ENCODE assay signal across 16 cellular contexts in the genomic region with DNA sequence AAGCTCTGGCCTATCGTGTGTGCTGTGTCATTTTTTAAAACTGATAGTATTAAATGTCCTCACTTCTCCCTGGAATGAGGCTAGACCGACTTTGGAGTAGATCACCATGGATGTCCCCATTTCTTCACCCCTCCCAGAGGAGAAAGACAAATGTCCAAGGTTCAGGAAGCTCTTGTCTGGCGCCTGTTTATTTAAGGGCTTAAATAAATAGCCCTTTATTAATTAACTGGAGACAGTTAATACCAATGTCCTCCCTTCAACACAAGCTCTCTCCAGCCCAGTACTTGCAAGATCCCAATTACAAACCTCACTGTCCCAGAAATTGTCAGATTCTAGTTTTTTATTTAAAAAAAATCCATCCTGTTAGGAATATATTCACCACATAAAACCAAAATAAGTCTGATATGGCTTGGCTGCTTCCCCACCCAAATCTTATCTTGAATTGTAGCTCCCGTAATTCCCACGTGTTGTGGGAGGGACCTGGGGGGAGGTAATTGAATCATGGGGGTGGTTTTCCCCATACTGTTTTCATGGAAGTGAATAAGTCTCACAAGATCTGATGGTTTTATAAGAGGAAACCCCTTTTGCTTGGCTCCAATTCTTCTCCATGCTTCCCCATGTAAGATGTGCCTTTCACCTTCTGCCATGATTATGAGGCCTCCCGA.
DNase-seq lines count a peak whose midpoint lies in the region; ATAC-seq and TF ChIP-seq lines count a peak whose summit lies in the region.
"Had no signal": no experiment of that assay in that cellular context is flagged by ENCODE, and none has a peak within 500 bp of the region (broad histone marks: within the 10 kb centered on the region; RNA-seq: fewer than 3 reads in every experiment).

No MANE protein-coding gene starts in this region.

- no peak overlapping the region for H3K18ac ChIP-seq in mesendoderm (ENCODE audit: low read length)

- H4K5ac ChIP-seq in mesendoderm (ENCODE audit: low read length): no peak overlapping the region

- no peak overlapping the region for H3K9ac ChIP-seq in mesendoderm (ENCODE audit: low read length)

- no peak overlapping the region for H3K23ac ChIP-seq in mesendoderm (ENCODE audit: low read length)

- peak; percentile 17 for DNase-seq in NCI-H82 (lab: John Stamatoyannopoulos, UW)
- DNase-seq in NCI-H82 treated with DMSO at 0.1 percent for 48 hours (lab: John Stamatoyannopoulos, UW; ENCODE audit: unreplicated experiment): no peak
- DNase-seq in left lobe of liver (ENCODE audit: low spot score): peak; percentile 74
- no peak for DNase-seq in mesendoderm
- DNase-seq in erythroblast (lab: John Stamatoyannopoulos, UW): no peak
- DNase-seq in KG1 (lab: John Stamatoyannopoulos, UW): no peak
- DNase-seq: AML-193; CD4-positive, alpha-beta T cell; DMS153; DMS79; GDM1; H9 had no signal

- no CpG with 5 or more reads among the region's 6 CpGs for WGBS in mesendoderm (ENCODE audit: extremely low coverage, insufficient coverage, low lambda C conversion rate)

- H2AK5ac ChIP-seq in mesendoderm (ENCODE audit: low read length): peak overlapping the region; percentile 43

- no peaks in the 10 kb centered on the region for H3K79me2 ChIP-seq in mesendoderm (ENCODE audit: control insufficient read depth, insufficient read depth, low read length)

- H2BK5ac ChIP-seq in mesendoderm (ENCODE audit: low read length): peak overlapping the region; percentile 42

- H3K79me1 ChIP-seq in mesendoderm (ENCODE audit: low read length): no peaks in the 10 kb centered on the region

- H3K27me3 ChIP-seq in mesendoderm (ENCODE audit: insufficient read depth, low read length, poor library complexity): no peaks in the 10 kb centered on the region

- H3K4ac ChIP-seq in mesendoderm (ENCODE audit: low read depth, low read length): no peak overlapping the region

- H3K4me3 ChIP-seq in mesendoderm (ENCODE audit: low read length): no peak overlapping the region
- H3K4me3 ChIP-seq: A549 had no signal

- no peak overlapping the region for H3K56ac ChIP-seq in mesendoderm (ENCODE audit: low read length)

- no peak overlapping the region for H4K8ac ChIP-seq in mesendoderm (ENCODE audit: low read depth, low read length)

- no peak overlapping the region for H3K4me2 ChIP-seq in mesendoderm (ENCODE audit: low read length)
- H3K4me2 ChIP-seq: A549 had no signal

- H2BK120ac ChIP-seq in mesendoderm (ENCODE audit: low read depth, low read length): no peak overlapping the region

- ATAC-seq in left lobe of liver (peak; percentile 91), GM21717 (IDR thresholded peaks at IDR 0.05; ENCODE audit: unreplicated experiment) (no peak)
- ATAC-seq: A549 had no signal

- H3K27ac ChIP-seq in mesendoderm (ENCODE audit: low read depth, low read length): no peak overlapping the region
- H3K27ac ChIP-seq: 22Rv1, A549, C4-2B had no signal

- no peak for TF ChIP-seq POLR2A in erythroblast (IDR thresholded peaks at IDR 0.05; ENCODE audit: low read length)

- H3K36me3 ChIP-seq in mesendoderm (ENCODE audit: control insufficient read depth, insufficient read depth, low read length): no peaks in the 10 kb centered on the region

- peaks cover 2% of the 10 kb centered on the region for H3K4me1 ChIP-seq in mesendoderm (ENCODE audit: control insufficient read depth, low read depth, low read length)
- H3K4me1 ChIP-seq: A549 had no signal

- peak overlapping the region; percentile 65 for H2BK15ac ChIP-seq in mesendoderm (replicated peaks; ENCODE audit: low read depth)

Comparison
In these comparisons a context has a peak if more than half of its experiments do, and no peak if none do; other contexts are left out.
1. DNase-seq: peak in NCI-H82 (single experiment) and left lobe of liver (single experiment); none in NCI-H82 treated with DMSO at 0.1 percent for 48 hours (single experiment), mesendoderm (single experiment), erythroblast (0 of 2) and KG1 (single experiment).